Comparison of ENCODE assay signal across 10 cellular contexts in the genomic region with DNA sequence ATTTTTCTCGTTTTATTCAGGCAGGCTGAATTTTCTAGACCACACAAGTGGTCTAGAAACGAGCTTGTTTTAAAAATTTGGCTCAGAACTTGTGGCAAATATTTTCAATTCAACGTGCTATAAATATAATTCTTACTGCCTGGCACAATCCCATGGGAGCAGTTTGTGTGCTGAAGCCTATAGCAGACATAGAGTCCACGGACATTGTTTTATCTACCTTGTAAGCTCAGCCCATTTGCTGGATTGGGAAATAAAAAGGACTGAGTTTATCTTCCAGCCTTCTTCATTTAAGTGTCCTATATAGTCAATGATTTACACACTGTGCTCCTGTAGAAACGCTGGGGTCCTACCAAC.
"Had no signal": no experiment of that assay in that cellular context is flagged by ENCODE, and none has a peak within 500 bp of the region (broad histone marks: within the 10 kb centered on the region; RNA-seq: fewer than 3 reads in every experiment).

No MANE protein-coding gene starts in this region.

- H3K9me3 ChIP-seq: heart left ventricle, spleen had no signal

- H3K4me3 ChIP-seq: heart left ventricle, spleen had no signal

- DNase-seq: activated CD4-positive, alpha-beta memory T cell treated with anti-CD3 and anti-CD28 coated beads, Interleukin-2, amount 10 ng/mL, durations not matched to agents 7 days and 5 days; activated CD4-positive, alpha-beta T cell treated with anti-CD3 and anti-CD28 coated beads for 36 hours; activated CD8-positive, alpha-beta memory T cell treated with anti-CD3 and anti-CD28 coated beads, Interleukin-2, amount 50 U/mL, for 4 hours; activated naive CD8-positive, alpha-beta T cell treated with anti-CD3 and anti-CD28 coated beads, Interleukin-2, amount 10 ng/mL, durations not matched to agents 7 days and 5 days; heart left ventricle; kidney; spleen; stimulated activated CD4-positive, alpha-beta T cell treated with anti-CD3 and anti-CD28 coated beads, Interleukin-1b, Interleukin-23, amount 100 ng/mL, for 48 hours; T-helper 1 cell had no signal

- H3K27ac ChIP-seq: heart left ventricle, spleen, VCaP had no signal

- H3K36me3 ChIP-seq: heart left ventricle, spleen had no signal

- H3K4me1 ChIP-seq: spleen had no signal

- H3K27me3 ChIP-seq: heart left ventricle, spleen had no signal
